Comparison of ENCODE assay signal across 8 cellular contexts in genomic region chr16:20910781-20911321, GRCh38. TPM values are rescaled to one million over a fixed set of nuclear protein-coding genes. Genes with fewer than 3 reads are reported as not detected.
DNase-seq lines count a peak whose midpoint lies in the region; ATAC-seq and TF ChIP-seq lines count a peak whose summit lies in the region.

No MANE protein-coding gene starts in this region.

- peak overlapping the region; percentile 99 for H3K27ac ChIP-seq in PC-3 (ENCODE audit: low read length)
- H3K27ac ChIP-seq in naive thymus-derived CD4-positive, alpha-beta T cell (ENCODE audit: low read depth, low read length), result no peak overlapping the region

- intact Hi-C loops in PC-3 (cut with micrococcal nuclease), result loop anchor here (1.0 to 2.0 kb wide), 2 partner anchors 10 to 60 kb away; no protein-coding TSS in a partner anchor
- intact Hi-C loops in naive thymus-derived CD4-positive, alpha-beta T cell (cut with micrococcal nuclease), result no loop called here

- peaks cover 0 to 26% (median 0%) of the 10 kb centered on the region in 5 donors for H3K36me3 Mint-ChIP-seq in naive thymus-derived CD4-positive, alpha-beta T cell

- H3K4me2 ChIP-seq in PC-3 (ENCODE audit: low read length), result peak overlapping the region; percentile 69

- H3K9me2 ChIP-seq in PC-3 (replicated peaks; ENCODE audit: low read length), result no peaks in the 10 kb centered on the region

- H3K4me3 Mint-ChIP-seq in naive thymus-derived CD4-positive, alpha-beta T cell, result peak overlapping the region in 1 of 10 donors; percentile 65

- CTCF ChIA-PET in PC-3 (lab: Charles Lee), result interaction anchor here (1.1 kb wide), 1 partner anchor 27 kb away, joined by 4 read pairs; no protein-coding TSS in a partner anchor
- CTCF ChIA-PET in naive thymus-derived CD4-positive, alpha-beta T cell (lab: Charles Lee), result interaction anchor here (1.1 kb wide), 1 partner anchor 8 kb away, joined by 3 read pairs; no protein-coding TSS in a partner anchor

- no peak for TF ChIP-seq CTCF in PC-3 (conservative IDR thresholded peaks at IDR 0.05; ENCODE audit: low read depth, low read length)

- BruUV-seq in PC-3 (replicated peaks; lab: Mats Ljungman, UMichigan), result TSS peak; percentile 59

- H3K9me3 ChIP-seq in PC-3 (ENCODE audit: low read length), result no peaks in the 10 kb centered on the region
- no peaks in the 10 kb centered on the region for H3K9me3 ChIP-seq in naive thymus-derived CD4-positive, alpha-beta T cell (ENCODE audit: control insufficient read depth in 2 of 3, low read length in 3 of 3)

- peaks cover 6% of the 10 kb centered on the region for H3F3A ChIP-seq in PC-3 (ENCODE audit: low read length, unreplicated experiment)

- H3K36me3 ChIP-seq in PC-3 (ENCODE audit: low read depth, low read length), result no peaks in the 10 kb centered on the region
- no peaks in the 10 kb centered on the region for H3K36me3 ChIP-seq in naive thymus-derived CD4-positive, alpha-beta T cell (ENCODE audit: control insufficient read depth in 2 of 3, insufficient read depth in 3 of 3, low read length in 3 of 3)

- peaks cover 73% of the 10 kb centered on the region for H3K4me1 ChIP-seq in PC-3 (ENCODE audit: insufficient read depth, low read length)
- no peaks in the 10 kb centered on the region for H3K4me1 ChIP-seq in naive thymus-derived CD4-positive, alpha-beta T cell (ENCODE audit: control insufficient read depth in 2 of 2, insufficient read depth in 2 of 2, low read length in 2 of 2)

- H3K9ac ChIP-seq in PC-3 (ENCODE audit: low read length), result peak overlapping the region; percentile 83

- no peak overlapping the region for H2AFZ ChIP-seq in PC-3 (ENCODE audit: low read length)

- H3K27me3 ChIP-seq in PC-3 (ENCODE audit: low read length), result no peaks in the 10 kb centered on the region
- H3K27me3 ChIP-seq in naive thymus-derived CD4-positive, alpha-beta T cell (ENCODE audit: control insufficient read depth in 2 of 2, insufficient read depth in 2 of 2, low read length in 2 of 2), result no peaks in the 10 kb centered on the region

- H3K27me3 Mint-ChIP-seq in naive thymus-derived CD4-positive, alpha-beta T cell, result no peaks in the 10 kb centered on the region

- peak overlapping the region in 1 of 9 donors; percentile 82 for H3K27ac Mint-ChIP-seq in naive thymus-derived CD4-positive, alpha-beta T cell

- POLR2A ChIA-PET in PC-3 (lab: Charles Lee; ENCODE audit: unreplicated experiment), result interaction anchor here (0.6 kb wide), 1 partner anchor 61 kb away, joined by 6 read pairs; no protein-coding TSS in a partner anchor
- POLR2A ChIA-PET in naive thymus-derived CD4-positive, alpha-beta T cell (lab: Charles Lee), result no interaction called here

- ATAC-seq in PC-3 (peak; percentile 70), GM18868 (IDR thresholded peaks at IDR 0.05; ENCODE audit: unreplicated experiment) (no peak), HG02884 (IDR thresholded peaks at IDR 0.05; ENCODE audit: unreplicated experiment) (no peak), HG02610 (IDR thresholded peaks at IDR 0.05; ENCODE audit: unreplicated experiment) (no peak), HG02938 (IDR thresholded peaks at IDR 0.05; ENCODE audit: unreplicated experiment) (no peak)
- peak; percentile 88 for ATAC-seq in naive thymus-derived CD4-positive, alpha-beta T cell

- peak overlapping the region; percentile 18; the same call in 1 of the 2 replicates for H3K4me3 ChIP-seq in PC-3 (ENCODE audit: low read length)
- H3K4me3 ChIP-seq in naive thymus-derived CD4-positive, alpha-beta T cell (ENCODE audit: low read length), result no peak overlapping the region

- H3K4me1 Mint-ChIP-seq in naive thymus-derived CD4-positive, alpha-beta T cell, result peaks cover 0 to 57% (median 14%) of the 10 kb centered on the region in 7 donors

- H3K79me2 ChIP-seq in PC-3 (ENCODE audit: low read length), result peaks cover 22% of the 10 kb centered on the region

- H3K9me3 Mint-ChIP-seq in naive thymus-derived CD4-positive, alpha-beta T cell, result no peaks in the 10 kb centered on the region

- H4K20me1 ChIP-seq in PC-3 (ENCODE audit: low read length), result no peaks in the 10 kb centered on the region

- DNase-seq in CD1c-positive myeloid dendritic cell (ENCODE audit: extremely low spot score) (peak; percentile 92), PC-3 (peak; percentile 91), dermis blood vessel endothelial cell (peak; percentile 96)
- no peak for DNase-seq in naive thymus-derived CD4-positive, alpha-beta T cell

RNA-seq across cellular contexts. Expression of gene LYRM1, which starts 10.3 kb away (rescaled TPM):
- total RNA-seq in PC-3 (2014; rRNA removed) (21.9 and 35.1 TPM in 2 replicates), dermis blood vessel endothelial cell (75.2 and 87.4 TPM in 2 replicates)
- 10 to 100 TPM; 13.4 to 29.1 (median 20.0) TPM for total RNA-seq in naive thymus-derived CD4-positive, alpha-beta T cell
- 10 to 100 TPM; 33.3 to 43.8 TPM for polyA plus RNA-seq in naive thymus-derived CD4-positive, alpha-beta T cell

RNA-seq across cellular contexts. Expression of gene DCUN1D3, which starts 10.7 kb away (rescaled TPM):
- total RNA-seq in PC-3 (2014; rRNA removed) (8.5 and 10.5 TPM in 2 replicates), dermis blood vessel endothelial cell (33.8 and 80.8 TPM in 2 replicates)
- total RNA-seq in naive thymus-derived CD4-positive, alpha-beta T cell, result 10 to 100 TPM in 1 of 5 experiments, 1 to 10 TPM in 4; 4.0 to 15.7 (median 6.5) TPM
- 1 to 10 TPM in 1 of 2 donors, under 1 TPM in 1; 0.82 to 1.4 TPM for polyA plus RNA-seq in naive thymus-derived CD4-positive, alpha-beta T cell

Comparison
In these comparisons a context has a peak if more than half of its experiments do, and no peak if none do; other contexts are left out.
1. DNase-seq: peak in CD1c-positive myeloid dendritic cell (single experiment), PC-3 (single experiment) and dermis blood vessel endothelial cell (single experiment); none in naive thymus-derived CD4-positive, alpha-beta T cell (0 of 9).
2. ATAC-seq: peak in PC-3 (single experiment) and naive thymus-derived CD4-positive, alpha-beta T cell (single experiment); none in GM18868 (single experiment), HG02884 (single experiment), HG02610 (single experiment) and HG02938 (single experiment).